In genomic region chr3:143895805-143896204, GRCh38 we compare ENCODE assay signal across 9 cellular contexts. TPM values are rescaled to one million over a fixed set of nuclear protein-coding genes. Genes with fewer than 3 reads are reported as not detected.
A peak's percentile ranks its signal among the peaks of the same experiment; 100 is the strongest.
DNase-seq lines count a peak whose midpoint lies in the region; ATAC-seq and TF ChIP-seq lines count a peak whose summit lies in the region.
"Had no signal": no experiment of that assay in that cellular context is flagged by ENCODE, and none has a peak within 500 bp of the region (broad histone marks: within the 10 kb centered on the region; RNA-seq: fewer than 3 reads in every experiment).

No MANE protein-coding gene starts in this region.

- H3K9ac ChIP-seq in Loucy (ENCODE audit: low read depth, low read length, poor library complexity, severe bottlenecking), result no peak overlapping the region

- intact Hi-C loops in mucosa of descending colon (cut with DNase I, micrococcal nuclease), result no loop called here

- no peaks in the 10 kb centered on the region for H3F3A ChIP-seq in Loucy (ENCODE audit: low read depth)

- no peaks in the 10 kb centered on the region for H3K9me3 ChIP-seq in Loucy (ENCODE audit: insufficient read depth, low read depth, low read length)
- no peaks in the 10 kb centered on the region for H3K9me3 ChIP-seq in mucosa of descending colon

- no peak for ATAC-seq in mucosa of descending colon
- ATAC-seq: activated CD4-positive, CD25-positive, alpha-beta regulatory T cell treated with anti-CD3 and anti-CD28 coated beads, Interleukin-2, amount 50 U/mL, for 24 hours; stimulated activated memory B cell treated with anti-CD40 and anti-IgM and Interleukin-4, amounts not matched to agents 10 μg/mL and 1 μg/mL and 100 μg/mL, for 72 hours had no signal

- H3K4me2 ChIP-seq in Loucy (ENCODE audit: low read depth, low read length, poor library complexity, severe bottlenecking), result no peak overlapping the region

- H3K36me3 ChIP-seq in Loucy (ENCODE audit: insufficient read depth, low read length), result no peaks in the 10 kb centered on the region
- H3K36me3 ChIP-seq in mucosa of descending colon (ENCODE audit: low read depth), result no peaks in the 10 kb centered on the region

- no peaks in the 10 kb centered on the region for H3K9me2 ChIP-seq in Loucy (replicated peaks; ENCODE audit: low read depth, low read length)

- DNase-seq in EH (ENCODE audit: low read depth), result peak; percentile 3
- DNase-seq in myocyte (ENCODE audit: low read depth), result peak; percentile 32
- DNase-seq in effector CD8-positive, alpha-beta T cell (lab: John Stamatoyannopoulos, UW), result no peak
- DNase-seq in AG08395 (ENCODE audit: low spot score), result no peak
- DNase-seq in mucosa of descending colon, result no peak

- H3K27me3 ChIP-seq in Loucy (ENCODE audit: insufficient read depth, low read length, poor library complexity, severe bottlenecking), result no peaks in the 10 kb centered on the region

- H2AFZ ChIP-seq in Loucy (ENCODE audit: low read length), result no peak overlapping the region

- TF ChIP-seq CTCF in Loucy (conservative IDR thresholded peaks at IDR 0.05; ENCODE audit: low read length) (peak; percentile 52), VCaP (conservative IDR thresholded peaks at IDR 0.05) (peak; percentile 64), mucosa of descending colon (IDR thresholded peaks at IDR 0.05) (no peak)

- H3K79me2 ChIP-seq in Loucy (ENCODE audit: insufficient read depth, low read length), result no peaks in the 10 kb centered on the region

- H3K4me3 ChIP-seq in Loucy (ENCODE audit: low read length, poor library complexity, severe bottlenecking) (no peak overlapping the region), mucosa of descending colon (no peak overlapping the region)

- no peak overlapping the region for H3K27ac ChIP-seq in VCaP

- no peaks in the 10 kb centered on the region for H3K4me1 ChIP-seq in Loucy (ENCODE audit: insufficient read depth, low read length, poor library complexity, severe bottlenecking)
- no peaks in the 10 kb centered on the region for H3K4me1 ChIP-seq in mucosa of descending colon (ENCODE audit: low read depth)

- H4K20me1 ChIP-seq in Loucy (ENCODE audit: insufficient read depth, low read length, poor library complexity, severe bottlenecking), result no peaks in the 10 kb centered on the region

RNA-seq across cellular contexts. Expression of gene SLC9A9, which starts 47.5 kb away (rescaled TPM):
- total RNA-seq in myocyte, result 7.4 and 13.2 TPM in 2 replicates
- 3.9 TPM for polyA plus RNA-seq in myocyte (2012)
- 10 to 100 TPM in 1 of 3 donors, 1 to 10 TPM in 2; 3.2 to 18.2 (median 6.8) TPM for total RNA-seq in mucosa of descending colon

Comparison
In these comparisons a context has a peak if more than half of its experiments do, and no peak if none do; other contexts are left out.
1. DNase-seq: peak in EH (single experiment) and myocyte (single experiment); none in effector CD8-positive, alpha-beta T cell (single experiment), AG08395 (single experiment) and mucosa of descending colon (0 of 3).